In genomic region chr22:45524157-45524556, GRCh38 we compare ENCODE assay signal across 22 cellular contexts. TPM values are rescaled to one million over a fixed set of nuclear protein-coding genes. Genes with fewer than 3 reads are reported as not detected.
DNase-seq lines count a peak whose midpoint lies in the region; ATAC-seq and TF ChIP-seq lines count a peak whose summit lies in the region.
"Had no signal": no experiment of that assay in that cellular context is flagged by ENCODE, and none has a peak within 500 bp of the region (broad histone marks: within the 10 kb centered on the region; RNA-seq: fewer than 3 reads in every experiment).

No MANE protein-coding gene starts in this region.

- H3K36me3 ChIP-seq in adipocyte (ENCODE audit: control insufficient read depth, insufficient read depth, low read length, severe bottlenecking) (peaks cover 27% of the 10 kb centered on the region), neuronal stem cell (replicated peaks in 1 of 2; ENCODE audit: control insufficient read depth in 2 of 2, insufficient read depth in 2 of 2, low read length in 2 of 2) (peaks cover 25 to 87% of the 10 kb centered on the region in 2 donors), tibial artery (peaks cover 0 to 15% (median 6%) of the 10 kb centered on the region in 3 donors)

- H3K9me3 Mint-ChIP-seq in activated naive CD8-positive, alpha-beta T cell treated with anti-CD3 and anti-CD28 coated beads, Interleukin-2, amount 50 U/mL, for 24 hours, result no peaks in the 10 kb centered on the region
- no peaks in the 10 kb centered on the region for H3K9me3 Mint-ChIP-seq in activated naive CD8-positive, alpha-beta T cell treated with anti-CD3 and anti-CD28 coated beads for 36 hours
- H3K9me3 Mint-ChIP-seq: CD4-positive, alpha-beta memory T cell; GM23338 had no signal

- H3K23ac ChIP-seq in neuronal stem cell (ENCODE audit: low read depth, low read length, poor library complexity), result no peak overlapping the region

- no peak overlapping the region for H3K27ac Mint-ChIP-seq in activated naive CD8-positive, alpha-beta T cell treated with anti-CD3 and anti-CD28 coated beads, Interleukin-2, amount 50 U/mL, for 24 hours
- H3K27ac Mint-ChIP-seq in activated naive CD8-positive, alpha-beta T cell treated with anti-CD3 and anti-CD28 coated beads for 36 hours, result no peak overlapping the region
- no peak overlapping the region for H3K27ac Mint-ChIP-seq in T-helper 17 cell
- H3K27ac Mint-ChIP-seq: CD4-positive, alpha-beta memory T cell; GM23338 had no signal

- intact Hi-C loops in tibial artery (cut with DNase I; ENCODE audit: low total_unique reads), result no loop called here

- H3K9me3 ChIP-seq in adipocyte (ENCODE audit: control insufficient read depth, low read length) (no peaks in the 10 kb centered on the region), neuronal stem cell (replicated peaks in 1 of 2; ENCODE audit: control insufficient read depth in 2 of 2, insufficient read depth in 1 of 2, low read depth in 1 of 2, low read length in 2 of 2) (no peaks in the 10 kb centered on the region), tibial artery (no peaks in the 10 kb centered on the region), T-helper 17 cell (ENCODE audit: control insufficient read depth, low read length, poor library complexity, severe bottlenecking) (no peaks in the 10 kb centered on the region)
- H3K9me3 ChIP-seq: BLaER1 treated with 17β-estradiol and CSF1 and Interleukin-3, amounts not matched to agents 10 nM and 100 nM; HAP-1 had no signal

- no peak overlapping the region for H3K4me3 Mint-ChIP-seq in activated naive CD8-positive, alpha-beta T cell treated with anti-CD3 and anti-CD28 coated beads, Interleukin-2, amount 50 U/mL, for 24 hours
- no peak overlapping the region for H3K4me3 Mint-ChIP-seq in activated naive CD8-positive, alpha-beta T cell treated with anti-CD3 and anti-CD28 coated beads for 36 hours
- no peak overlapping the region for H3K4me3 Mint-ChIP-seq in T-helper 17 cell
- H3K4me3 Mint-ChIP-seq: CD4-positive, alpha-beta memory T cell; GM23338 had no signal

- H2BK120ac ChIP-seq in neuronal stem cell (ENCODE audit: low read depth, low read length), result no peak overlapping the region

- H3K4me1 ChIP-seq in adipocyte (ENCODE audit: control insufficient read depth, insufficient read depth, low read length) (peaks cover 3% of the 10 kb centered on the region), neuronal stem cell (ENCODE audit: control insufficient read depth in 2 of 2, insufficient read depth in 1 of 2, low read depth in 1 of 2, low read length in 2 of 2) (peaks cover 0 to 2% of the 10 kb centered on the region in 2 donors), tibial artery (peaks cover 0 to 21% (median 13%) of the 10 kb centered on the region in 4 donors)
- H3K4me1 ChIP-seq: HAP-1 had no signal

- H2AFZ ChIP-seq in neuronal stem cell (ENCODE audit: low read length), result no peak overlapping the region
- H2AFZ ChIP-seq: GM23338, PC-9 had no signal

- no peak overlapping the region for H3K4me3 ChIP-seq in adipocyte (ENCODE audit: low read length)
- no peak overlapping the region for H3K4me3 ChIP-seq in neuronal stem cell (ENCODE audit: low read length in 2 of 2)
- H3K4me3 ChIP-seq in tibial artery, result no peak overlapping the region
- H3K4me3 ChIP-seq: BLaER1 treated with 17β-estradiol and CSF1 and Interleukin-3, amounts not matched to agents 10 nM and 100 nM; GM23338; HAP-1; PC-9 had no signal

- H3K27me3 ChIP-seq in adipocyte (replicated peaks; ENCODE audit: control insufficient read depth, insufficient read depth, low read length), result no peaks in the 10 kb centered on the region
- H3K27me3 ChIP-seq in neuronal stem cell (ENCODE audit: control insufficient read depth in 3 of 3, insufficient read depth in 3 of 3, low read depth in 1 of 3, low read length in 3 of 3), result no peaks in the 10 kb centered on the region
- no peaks in the 10 kb centered on the region for H3K27me3 ChIP-seq in tibial artery
- H3K27me3 ChIP-seq: BLaER1 treated with 17β-estradiol and CSF1 and Interleukin-3, amounts not matched to agents 10 nM and 100 nM had no signal

- H4K8ac ChIP-seq in neuronal stem cell (ENCODE audit: low read depth, low read length), result no peak overlapping the region

- no peak overlapping the region for H2BK15ac ChIP-seq in neuronal stem cell (ENCODE audit: low read length)

- no peaks in the 10 kb centered on the region for H3K4me1 Mint-ChIP-seq in activated naive CD8-positive, alpha-beta T cell treated with anti-CD3 and anti-CD28 coated beads, Interleukin-2, amount 50 U/mL, for 24 hours
- H3K4me1 Mint-ChIP-seq in activated naive CD8-positive, alpha-beta T cell treated with anti-CD3 and anti-CD28 coated beads for 36 hours, result no peaks in the 10 kb centered on the region
- no peaks in the 10 kb centered on the region for H3K4me1 Mint-ChIP-seq in T-helper 17 cell
- H3K4me1 Mint-ChIP-seq: CD4-positive, alpha-beta memory T cell; GM23338 had no signal

- no peaks in the 10 kb centered on the region for H3K36me3 Mint-ChIP-seq in activated naive CD8-positive, alpha-beta T cell treated with anti-CD3 and anti-CD28 coated beads, Interleukin-2, amount 50 U/mL, for 24 hours (ENCODE audit: low read depth)
- H3K36me3 Mint-ChIP-seq in activated naive CD8-positive, alpha-beta T cell treated with anti-CD3 and anti-CD28 coated beads for 36 hours, result no peaks in the 10 kb centered on the region
- no peaks in the 10 kb centered on the region for H3K36me3 Mint-ChIP-seq in T-helper 17 cell (ENCODE audit: low read depth)
- H3K36me3 Mint-ChIP-seq: CD4-positive, alpha-beta memory T cell had no signal

- H2AK5ac ChIP-seq in neuronal stem cell (ENCODE audit: low read depth, low read length), result no peak overlapping the region

- no peaks in the 10 kb centered on the region for H3K27me3 Mint-ChIP-seq in activated naive CD8-positive, alpha-beta T cell treated with anti-CD3 and anti-CD28 coated beads, Interleukin-2, amount 50 U/mL, for 24 hours
- H3K27me3 Mint-ChIP-seq in activated naive CD8-positive, alpha-beta T cell treated with anti-CD3 and anti-CD28 coated beads for 36 hours, result no peaks in the 10 kb centered on the region
- peaks cover 25% of the 10 kb centered on the region for H3K27me3 Mint-ChIP-seq in T-helper 17 cell

- ATAC-seq in activated naive CD8-positive, alpha-beta T cell treated with anti-CD3 and anti-CD28 coated beads, Interleukin-2, amount 50 U/mL, for 24 hours, result peak; percentile 24
- ATAC-seq in T-helper 17 cell (no peak), GM21529 (IDR thresholded peaks at IDR 0.05; ENCODE audit: unreplicated experiment) (no peak)
- ATAC-seq: GM23338 had no signal

- no peak overlapping the region for H3K4ac ChIP-seq in neuronal stem cell (ENCODE audit: low read length)

- WGBS in neuronal stem cell (ENCODE audit: extremely low coverage in 2 of 2, insufficient read length in 2 of 2, insufficient replicate concordance in 1 of 2), 2 donors, result no CpG with 5 or more reads among the region's 6 CpGs

- peaks cover 8% of the 10 kb centered on the region for H3K79me1 ChIP-seq in neuronal stem cell (ENCODE audit: low read depth, low read length)

- no peak for DNase-seq in activated naive CD8-positive, alpha-beta T cell treated with anti-CD3 and anti-CD28 coated beads, Interleukin-2, amount 50 U/mL, for 24 hours
- DNase-seq in activated naive CD8-positive, alpha-beta T cell treated with anti-CD3 and anti-CD28 coated beads for 36 hours, result no peak
- no peak for DNase-seq in adipocyte (ENCODE audit: low read depth)
- no peak for DNase-seq in neuronal stem cell (ENCODE audit: low spot score)
- DNase-seq in tibial artery, result peak in 1 of 2 donors; percentile 85
- no peak for DNase-seq in stimulated activated CD4-positive, alpha-beta T cell treated with anti-CD3 and anti-CD28 coated beads, Interleukin-4, amount 100 ng/mL, for 4 hours
- DNase-seq in T-helper 17 cell, result no peak
- DNase-seq: ACHN; CD4-positive, alpha-beta memory T cell; KBM-7; NCI-H1092; NCI-H1436; NCI-H187 treated with DMSO at 0.1 percent for 48 hours; NCI-H510A treated with DMSO at 0.1 percent for 48 hours; NCI-H748 treated with DMSO at 0.1 percent for 48 hours; PC-9 had no signal

- H3K27ac ChIP-seq in neuronal stem cell (replicated peaks; ENCODE audit: low read length) (no peak overlapping the region), tibial artery (peak overlapping the region; percentile 10 to 32)
- H3K27ac ChIP-seq: 22Rv1; BLaER1 treated with 17β-estradiol and CSF1 and Interleukin-3, amounts not matched to agents 10 nM and 100 nM; HL-60; PC-9 had no signal

- H2BK5ac ChIP-seq in neuronal stem cell (ENCODE audit: low read length), result no peak overlapping the region

- H3K9ac ChIP-seq in adipocyte (ENCODE audit: low read length), result peak overlapping the region; percentile 36
- no peak overlapping the region for H3K9ac ChIP-seq in neuronal stem cell (ENCODE audit: low read depth, low read length, poor library complexity)
- H3K9ac ChIP-seq: BLaER1 treated with 17β-estradiol and CSF1 and Interleukin-3, amounts not matched to agents 10 nM and 100 nM had no signal

- H4K91ac ChIP-seq in neuronal stem cell (ENCODE audit: low read depth, low read length, poor library complexity), result no peak overlapping the region

- no peak for TF ChIP-seq CTCF in tibial artery (IDR thresholded peaks at IDR 0.05)

- no peak overlapping the region for H2BK12ac ChIP-seq in neuronal stem cell (ENCODE audit: low read length)

- H3K14ac ChIP-seq in neuronal stem cell (ENCODE audit: low read length), result no peak overlapping the region

- no peak overlapping the region for H3K4me2 ChIP-seq in neuronal stem cell (ENCODE audit: insufficient read depth, low read length, poor library complexity, severe bottlenecking)
- H3K4me2 ChIP-seq: BLaER1 treated with 17β-estradiol and CSF1 and Interleukin-3, amounts not matched to agents 10 nM and 100 nM; GM23338; PC-9 had no signal

- peak overlapping the region; percentile 45 for H3K18ac ChIP-seq in neuronal stem cell (ENCODE audit: low read length)

RNA-seq across cellular contexts. Expression of gene FBLN1, which starts 21.5 kb away (rescaled TPM):
- total RNA-seq in activated naive CD8-positive, alpha-beta T cell treated with anti-CD3 and anti-CD28 coated beads for 36 hours, result under 1 TPM; 0.30 to 0.37 TPM
- 160 TPM for polyA plus RNA-seq in neuronal stem cell (2013, experiment 1 of 2)
- 157 TPM for polyA plus RNA-seq in neuronal stem cell (2013, experiment 2 of 2)
- under 1 TPM; 0.34 to 0.90 TPM for total RNA-seq in T-helper 17 cell
- total RNA-seq: CD4-positive, alpha-beta memory T cell had no signal
- polyA plus RNA-seq: CD4-positive, alpha-beta memory T cell had no signal
